In genomic region chr1:145999321-146000024, GRCh38 we compare ENCODE assay signal across 8 cellular contexts. TPM values are rescaled to one million over a fixed set of nuclear protein-coding genes. Genes with fewer than 3 reads are reported as not detected.
A peak's percentile ranks its signal among the peaks of the same experiment; 100 is the strongest.
DNase-seq lines count a peak whose midpoint lies in the region; ATAC-seq and TF ChIP-seq lines count a peak whose summit lies in the region.

No MANE protein-coding gene starts in this region.

- H3K27me3 Mint-ChIP-seq in WTC11 (ENCODE audit: low read depth), result no peaks in the 10 kb centered on the region

- peak overlapping the region; percentile 16 to 100 (median 89) for H3K4me3 ChIP-seq in subcutaneous abdominal adipose tissue (ENCODE audit: low read depth in 1 of 5, low read length in 5 of 5)

- no peak for ATAC-seq in WTC11
- ATAC-seq in left ventricle myocardium superior, result peak; percentile 49
- ATAC-seq in HG02885 (IDR thresholded peaks at IDR 0.05; ENCODE audit: poor library complexity, unreplicated experiment), result no peak

- CTCF ChIA-PET in WTC11 (lab: Charles Lee), result interaction anchor here (1.0 to 2.9 kb wide), 3 partner anchors 20 to 108 kb away, joined by 3 to 8 read pairs (median 3); no protein-coding TSS in a partner anchor

- no peaks in the 10 kb centered on the region for H3K9me3 Mint-ChIP-seq in WTC11

- H3K4me1 Mint-ChIP-seq in WTC11, result peaks cover 36% of the 10 kb centered on the region

- POLR2A ChIA-PET in WTC11 (lab: Charles Lee), result no interaction called here

- H3K36me3 Mint-ChIP-seq in WTC11, result peaks cover 20% of the 10 kb centered on the region

- H3K9ac ChIP-seq in subcutaneous abdominal adipose tissue (ENCODE audit: low read length in 5 of 5), result peak overlapping the region in 4 of 5 donors; percentile 25 to 82 (median 70)

- peaks cover 9 to 12% (median 10%) of the 10 kb centered on the region in 5 donors for H3K36me3 ChIP-seq in subcutaneous abdominal adipose tissue (ENCODE audit: control insufficient read depth in 5 of 5, insufficient read depth in 5 of 5, low read length in 5 of 5)

- H3K4me3 Mint-ChIP-seq in WTC11, result no peak overlapping the region

- peak overlapping the region; percentile 88 for H3K27ac ChIP-seq in subcutaneous abdominal adipose tissue (ENCODE audit: low read depth, low read length)

- peaks cover 8 to 49% (median 44%) of the 10 kb centered on the region in 5 donors for H3K4me1 ChIP-seq in subcutaneous abdominal adipose tissue (ENCODE audit: control insufficient read depth in 5 of 5, insufficient read depth in 5 of 5, low read length in 5 of 5)

- intact Hi-C loops in left ventricle myocardium superior (cut with micrococcal nuclease), result no loop called here

- DNase-seq in NCI-H146 (lab: John Stamatoyannopoulos, UW) (peak; percentile 27), NCI-H146 treated with DMSO at 0.1 percent for 48 hours (lab: John Stamatoyannopoulos, UW; ENCODE audit: unreplicated experiment) (no peak), WTC11 (ENCODE audit: low spot score) (no peak), left ventricle myocardium superior (peak; percentile 63), hepatic stellate cell (ENCODE audit: low spot score) (no peak), AML-193 (lab: John Stamatoyannopoulos, UW) (no peak)

- H3K27ac Mint-ChIP-seq in WTC11, result peak overlapping the region; percentile 87

- no peak for TF ChIP-seq CTCF in WTC11 (IDR thresholded peaks at IDR 0.05)

- no peaks in the 10 kb centered on the region for H3K27me3 ChIP-seq in subcutaneous abdominal adipose tissue (ENCODE audit: control insufficient read depth in 5 of 5, insufficient read depth in 4 of 5, low read length in 5 of 5)

- H3K9me3 ChIP-seq in subcutaneous abdominal adipose tissue (ENCODE audit: control insufficient read depth in 5 of 5, low read length in 5 of 5), result no peaks in the 10 kb centered on the region

TF ChIP-seq in WTC11, 78 proteins besides CTCF, POLR2A, EP300 and RAD21:
- no peak for TF ChIP-seq ZNF396 (CRISPR knock-in tag; IDR thresholded peaks at IDR 0.05; ENCODE audit: borderline replicate concordance)

RNA-seq across cellular contexts. Expression of gene TXNIP, which starts 3.1 kb away (rescaled TPM):
- total RNA-seq in WTC11 (2021) (56.7 to 76.8 TPM (median 73.8 TPM) in 3 replicates), left ventricle myocardium superior (954 TPM)

RNA-seq across cellular contexts. Expression of gene HJV, which starts 22.1 kb away (rescaled TPM):
- 0.23 to 0.50 TPM (median 0.31 TPM) in 3 replicates for total RNA-seq in WTC11 (2021)
- total RNA-seq in left ventricle myocardium superior, result 71.9 TPM

RNA-seq across cellular contexts. Expression of gene POLR3GL, which starts 35.0 kb away (rescaled TPM):
- total RNA-seq in WTC11 (2021), result 3.8 to 8.3 TPM (median 6.7 TPM) in 3 replicates
- total RNA-seq in left ventricle myocardium superior, result 44.0 TPM

RNA-seq across cellular contexts. Expression of gene ANKRD34A, which starts 35.1 kb away (rescaled TPM):
- total RNA-seq in WTC11 (2021), result 0.21 to 0.44 TPM (median 0.22 TPM) in 3 replicates
- 0.52 TPM for total RNA-seq in left ventricle myocardium superior

RNA-seq across cellular contexts. Expression of gene LIX1L, which starts 41.7 kb away (rescaled TPM):
- total RNA-seq in WTC11 (2021), result 3.0 to 3.8 TPM (median 3.8 TPM) in 3 replicates
- 25.2 TPM for total RNA-seq in left ventricle myocardium superior

Comparison
In these comparisons a context has a peak if more than half of its experiments do, and no peak if none do; other contexts are left out.
1. DNase-seq: peak in NCI-H146 (single experiment) and left ventricle myocardium superior (single experiment); none in NCI-H146 treated with DMSO at 0.1 percent for 48 hours (single experiment), WTC11 (single experiment), hepatic stellate cell (single experiment) and AML-193 (0 of 2).
2. RNA of gene TXNIP, which starts 3.1 kb away (total RNA-seq): 954 TPM in left ventricle myocardium superior (single experiment); 56.7 to 76.8 TPM in WTC11; every median in the first group is over 10 times any median in the second.
3. RNA of gene HJV, which starts 22.1 kb away (total RNA-seq): 71.9 TPM in left ventricle myocardium superior (single experiment); 0.23 to 0.50 TPM in WTC11; every median in the first group is over 10 times any median in the second.